In the genomic region with DNA sequence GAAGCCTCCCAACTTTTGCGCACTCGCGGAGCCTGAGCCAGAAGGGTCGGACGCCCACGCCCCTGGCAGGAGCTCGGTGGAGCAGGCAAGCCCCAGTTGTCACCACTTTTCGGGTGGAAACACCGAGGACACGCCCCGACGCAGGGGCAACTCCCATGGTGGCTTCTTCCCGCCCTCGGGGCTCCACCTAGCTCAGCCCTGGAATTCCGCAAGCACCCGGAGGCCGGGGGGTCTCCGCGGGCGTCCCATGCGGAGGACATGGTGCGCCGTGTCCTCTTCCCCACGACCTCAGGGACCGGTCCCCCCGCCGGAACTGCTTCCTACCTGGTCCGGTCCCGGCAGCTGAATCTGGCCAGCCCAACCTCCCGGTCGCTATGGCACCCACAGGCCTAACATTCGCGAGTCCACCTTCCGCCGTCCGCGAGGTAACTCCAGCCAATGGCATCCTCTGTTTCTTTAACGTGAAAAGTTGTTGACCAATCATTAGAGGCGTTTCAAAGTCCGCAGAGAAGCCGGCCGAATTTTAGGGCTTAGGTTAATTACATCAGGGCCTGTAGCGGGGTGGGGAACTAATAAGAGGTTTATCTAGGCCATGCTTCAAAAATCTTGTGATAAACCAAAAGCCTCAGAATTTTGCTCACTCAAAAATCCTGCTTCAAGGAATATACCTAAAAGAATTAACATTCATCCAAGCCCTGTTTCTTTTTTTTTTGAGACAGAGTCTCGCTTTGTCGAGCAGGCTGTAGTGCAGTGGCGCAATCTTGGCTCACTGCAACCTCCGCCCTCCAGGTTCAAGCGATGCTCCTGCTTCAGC, we compare ENCODE assay signal across 8 cellular contexts. TPM values are rescaled to one million over a fixed set of nuclear protein-coding genes. Genes with fewer than 3 reads are reported as not detected.
A peak's percentile ranks its signal among the peaks of the same experiment; 100 is the strongest.
DNase-seq lines count a peak whose midpoint lies in the region; ATAC-seq, FAIRE-seq and TF ChIP-seq lines count a peak whose summit lies in the region.

A gene with protein sequence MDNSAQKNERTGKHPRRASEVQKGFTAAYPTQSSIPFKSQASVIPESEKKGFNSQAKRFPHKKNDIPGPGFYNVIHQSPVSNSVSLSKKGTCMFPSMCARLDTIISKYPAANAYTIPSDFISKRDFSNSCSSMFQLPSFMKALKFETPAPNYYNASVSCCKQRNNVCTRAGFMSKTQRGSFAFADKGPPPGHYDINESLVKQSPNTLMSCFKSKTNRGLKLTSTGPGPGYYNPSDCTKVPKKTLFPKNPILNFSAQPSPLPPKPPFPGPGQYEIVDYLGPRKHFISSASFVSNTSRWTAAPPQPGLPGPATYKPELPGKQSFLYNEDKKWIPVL (minus strand): TSS at position 433 of the 814 bp plus-strand sequence. CDS start 12,394 bp downstream, outside the sequence.

- H3K9me3 ChIP-seq in adrenal gland (replicated peaks in 1 of 3): no peaks in the 10 kb centered on the region
- no peaks in the 10 kb centered on the region for H3K9me3 ChIP-seq in pancreas
- no peaks in the 10 kb centered on the region for H3K9me3 ChIP-seq in tibial artery

- H3K27ac ChIP-seq in adrenal gland (peak within 1 kb of the TSS in 2 of 5 donors; percentile 24 to 66), pancreas (peak within 1 kb of the TSS; percentile 72 to 84 (median 78)), tibial artery (peak within 1 kb of the TSS; percentile 48 to 53)

- H3K4me1 Mint-ChIP-seq in T-cell: peaks cover 52 to 57% (median 55%) of the 10 kb centered on the region in 3 donors

- no peaks in the 10 kb centered on the region for H3K27me3 ChIP-seq in adrenal gland
- H3K27me3 ChIP-seq in pancreas: no peaks in the 10 kb centered on the region
- H3K27me3 ChIP-seq in tibial artery: peaks cover 0 to 9% of the 10 kb centered on the region in 2 donors

- H3K4me1 ChIP-seq in adrenal gland (replicated peaks in 1 of 2) (peaks cover 6 to 14% of the 10 kb centered on the region in 2 donors), pancreas (peaks cover 18 to 35% (median 31%) of the 10 kb centered on the region in 3 donors), tibial artery (peaks cover 0 to 28% (median 13%) of the 10 kb centered on the region in 4 donors)

- H3K36me3 ChIP-seq in adrenal gland (replicated peaks in 1 of 2) (no peaks in the 10 kb centered on the region), pancreas (no peaks in the 10 kb centered on the region), tibial artery (no peaks in the 10 kb centered on the region)

- peak within 1 kb of the TSS; percentile 89 to 99 (median 93) for H3K4me3 Mint-ChIP-seq in T-cell

- TF ChIP-seq CTCF in adrenal gland (IDR thresholded peaks at IDR 0.05) (no peak), pancreas (IDR thresholded peaks at IDR 0.05) (no peak), tibial artery (IDR thresholded peaks at IDR 0.05) (no peak)

- H3K27ac Mint-ChIP-seq in T-cell: peak within 1 kb of the TSS; percentile 80 to 86

- no peaks in the 10 kb centered on the region for H3K27me3 Mint-ChIP-seq in T-cell

- peaks cover 3% of the 10 kb centered on the region for H3K36me3 Mint-ChIP-seq in T-cell

- DNase-seq in NCI-H1048 (lab: John Stamatoyannopoulos, UW) (peak; percentile 67), T-cell (peak in 30 of 34 experiments; percentile 24 to 82 (median 44)), adrenal gland (peak; percentile 80 to 93 (median 85)), cardiac septum (ENCODE audit: low spot score) (peak; percentile 91), pancreas (peak; percentile 81 to 94 (median 88)), tibial artery (peak; percentile 70 to 82)

- CTCF ChIA-PET in T-cell (lab: Charles Lee): interaction anchor here (0.6 to 3.4 kb wide), 9 partner anchors 9 to 214 kb away, joined by 3 to 14 read pairs (median 5); no protein-coding TSS in a partner anchor

- 3 to 17% (median 8%) methylated on average over 17 to 48 of the region's 48 CpGs for WGBS in adrenal gland, 4 donors
- 3% methylated on average over 48 of the region's 48 CpGs for WGBS in pancreas, 2 donors

- ATAC-seq in GM18498 (IDR thresholded peaks at IDR 0.05; ENCODE audit: unreplicated experiment): peak; percentile 29
- peak; percentile 7 to 24 (median 18) for ATAC-seq in T-cell (replicated peaks in 1 of 4)
- peak; percentile 63 to 78 (median 72) for ATAC-seq in pancreas
- ATAC-seq in GM18861 (IDR thresholded peaks at IDR 0.05; ENCODE audit: unreplicated experiment): no peak

- POLR2A ChIA-PET in T-cell (lab: Charles Lee): interaction anchor here in 1 of 2 donors (0.6 kb wide), 1 partner anchor 88 kb away, joined by 4 read pairs; no protein-coding TSS in a partner anchor

- TF ChIP-seq POLR2A in adrenal gland (IDR thresholded peaks at IDR 0.05): peak in 1 of 2 donors; percentile 12

- peak within 1 kb of the TSS; percentile 24 to 75 (median 46) for H3K4me3 ChIP-seq in adrenal gland
- peak within 1 kb of the TSS; percentile 68 to 86 (median 82) for H3K4me3 ChIP-seq in pancreas
- peak within 1 kb of the TSS; percentile 53 to 60 for H3K4me3 ChIP-seq in tibial artery

- no peaks in the 10 kb centered on the region for H3K9me3 Mint-ChIP-seq in T-cell

- no peak for FAIRE-seq in pancreas (lab: Jason Lieb, UNC)

- intact Hi-C loops in adrenal gland (cut with DNase I) (no loop called here), cardiac septum (cut with DNase I) (no loop called here), pancreas (cut with DNase I) (loop anchor here in 1 of 3 donors (10.0 kb wide), 1 partner anchor 221 kb away; no protein-coding TSS in a partner anchor), tibial artery (cut with DNase I; ENCODE audit: low total_unique reads) (no loop called here)

RNA-seq across cellular contexts. Expression of the gene that starts here (rescaled TPM):
- 1 to 10 TPM; 3.4 to 5.6 (median 5.4) TPM for total RNA-seq in T-cell
- total RNA-seq in adrenal gland: 1 to 10 TPM; 2.1 to 8.9 (median 5.7) TPM
- polyA plus RNA-seq in adrenal gland: 1 to 10 TPM; 5.4 to 8.6 (median 7.8) TPM
- total RNA-seq in cardiac septum: 5.2 TPM
- total RNA-seq in pancreas: 1 to 10 TPM; 2.7 to 6.3 (median 3.3) TPM
- 1 to 10 TPM; 3.6 to 4.5 TPM for polyA plus RNA-seq in pancreas
